Comparison of ENCODE assay signal across 12 cellular contexts in the genomic region with DNA sequence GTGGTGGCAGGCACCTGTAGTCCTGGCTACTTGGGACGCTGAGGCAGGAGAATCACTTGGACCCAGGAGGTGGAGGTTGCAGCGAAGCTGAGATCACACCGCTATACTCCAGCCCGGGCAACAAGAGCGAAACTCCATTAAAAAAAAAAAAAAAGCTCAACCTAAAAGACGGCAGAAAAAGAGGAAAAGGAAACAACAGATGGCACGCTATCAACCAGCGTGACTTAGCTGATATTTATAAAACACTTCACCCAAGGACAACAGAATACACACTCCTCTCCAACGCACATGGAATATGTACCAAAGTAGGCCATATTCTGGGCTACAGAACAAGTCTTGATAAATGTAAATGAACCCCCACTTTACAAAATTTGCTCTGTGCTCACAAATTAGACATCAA. TPM values are rescaled to one million over a fixed set of nuclear protein-coding genes. Genes with fewer than 3 reads are reported as not detected.
A peak's percentile ranks its signal among the peaks of the same experiment; 100 is the strongest.
DNase-seq lines count a peak whose midpoint lies in the region; ATAC-seq and TF ChIP-seq lines count a peak whose summit lies in the region.
"Had no signal": no experiment of that assay in that cellular context is flagged by ENCODE, and none has a peak within 500 bp of the region (broad histone marks: within the 10 kb centered on the region; RNA-seq: fewer than 3 reads in every experiment).

No MANE protein-coding gene starts in this region.

- intact Hi-C loops in colonic mucosa (cut with DNase I): no loop called here

- no peak overlapping the region for H3K9ac ChIP-seq in BLaER1
- H3K9ac ChIP-seq in colonic mucosa (ENCODE audit: low read depth in 2 of 2, low read length in 2 of 2): no peak overlapping the region

- H3K4me1 ChIP-seq in BLaER1 (peaks cover 25% of the 10 kb centered on the region), colonic mucosa (peaks cover 2% of the 10 kb centered on the region)

- peaks cover 18% of the 10 kb centered on the region for H3K9me3 ChIP-seq in BLaER1
- no peaks in the 10 kb centered on the region for H3K9me3 ChIP-seq in colonic mucosa

- H3K4me1 Mint-ChIP-seq in stimulated activated naive B cell treated with anti-CD40 and anti-IgM and Interleukin-4, amounts not matched to agents 10 μg/mL and 1 μg/mL and 100 μg/mL, for 72 hours: peaks cover 7 to 8% of the 10 kb centered on the region in 2 donors
- H3K4me1 Mint-ChIP-seq in naive thymus-derived CD8-positive, alpha-beta T cell: peaks cover 0 to 4% (median 0%) of the 10 kb centered on the region in 4 donors

- peak overlapping the region; percentile 42 to 51 for H3K4me3 Mint-ChIP-seq in stimulated activated naive B cell treated with anti-CD40 and anti-IgM and Interleukin-4, amounts not matched to agents 10 μg/mL and 1 μg/mL and 100 μg/mL, for 72 hours
- no peak overlapping the region for H3K4me3 Mint-ChIP-seq in naive thymus-derived CD8-positive, alpha-beta T cell
- H3K4me3 Mint-ChIP-seq: CD8-positive, alpha-beta T cell; H9 had no signal

- peak overlapping the region; percentile 39 for H3K27ac Mint-ChIP-seq in stimulated activated naive B cell treated with anti-CD40 and anti-IgM and Interleukin-4, amounts not matched to agents 10 μg/mL and 1 μg/mL and 100 μg/mL, for 72 hours
- no peak overlapping the region for H3K27ac Mint-ChIP-seq in naive thymus-derived CD8-positive, alpha-beta T cell
- H3K27ac Mint-ChIP-seq: CD8-positive, alpha-beta T cell; H9 had no signal

- TF ChIP-seq CTCF in colonic mucosa (IDR thresholded peaks at IDR 0.05): no peak

- H3K36me3 ChIP-seq in BLaER1: no peaks in the 10 kb centered on the region
- no peaks in the 10 kb centered on the region for H3K36me3 ChIP-seq in colonic mucosa

- H3K4me3 ChIP-seq in BLaER1 (no peak overlapping the region), colonic mucosa (no peak overlapping the region)
- H3K4me3 ChIP-seq: K562 had no signal

- H4K20me1 ChIP-seq in BLaER1: no peaks in the 10 kb centered on the region

- H3K36me3 Mint-ChIP-seq in stimulated activated naive B cell treated with anti-CD40 and anti-IgM and Interleukin-4, amounts not matched to agents 10 μg/mL and 1 μg/mL and 100 μg/mL, for 72 hours: peaks cover 4 to 5% of the 10 kb centered on the region in 2 donors
- peaks cover 0 to 10% (median 0%) of the 10 kb centered on the region in 3 donors for H3K36me3 Mint-ChIP-seq in naive thymus-derived CD8-positive, alpha-beta T cell
- H3K36me3 Mint-ChIP-seq: CD8-positive, alpha-beta T cell had no signal

- no peaks in the 10 kb centered on the region for H3K27me3 Mint-ChIP-seq in stimulated activated naive B cell treated with anti-CD40 and anti-IgM and Interleukin-4, amounts not matched to agents 10 μg/mL and 1 μg/mL and 100 μg/mL, for 72 hours
- peaks cover 3 to 18% (median 17%) of the 10 kb centered on the region in 5 donors for H3K27me3 Mint-ChIP-seq in naive thymus-derived CD8-positive, alpha-beta T cell

- DNase-seq in DMS53 treated with DMSO at 0.1 percent for 48 hours (lab: John Stamatoyannopoulos, UW; ENCODE audit: unreplicated experiment) (peak; percentile 59), colonic mucosa (peak; percentile 13), Ammon's horn (ENCODE audit: low spot score) (no peak), SKM-1 (lab: John Stamatoyannopoulos, UW; ENCODE audit: unreplicated experiment) (no peak)
- no peak for DNase-seq in stimulated activated naive B cell treated with anti-CD40 and anti-IgM and Interleukin-4, amounts not matched to agents 10 μg/mL and 1 μg/mL and 100 μg/mL, for 72 hours
- DNase-seq in naive thymus-derived CD8-positive, alpha-beta T cell: no peak
- DNase-seq: Calu3; CD8-positive, alpha-beta T cell; H9; IMR-90 had no signal

- peak overlapping the region; percentile 60 for H3K27ac ChIP-seq in BLaER1
- H3K27ac ChIP-seq in colonic mucosa: no peak overlapping the region

- POLR2A ChIA-PET in naive thymus-derived CD8-positive, alpha-beta T cell (lab: Charles Lee): no interaction called here

- peaks cover 2 to 5% of the 10 kb centered on the region in 2 donors for H3K9me3 Mint-ChIP-seq in stimulated activated naive B cell treated with anti-CD40 and anti-IgM and Interleukin-4, amounts not matched to agents 10 μg/mL and 1 μg/mL and 100 μg/mL, for 72 hours
- H3K9me3 Mint-ChIP-seq in naive thymus-derived CD8-positive, alpha-beta T cell: peaks cover 0 to 20% (median 10%) of the 10 kb centered on the region in 9 donors

- H3K27me3 ChIP-seq in BLaER1 (no peaks in the 10 kb centered on the region), colonic mucosa (no peaks in the 10 kb centered on the region)

- peak overlapping the region; percentile 53 for H3K4me2 ChIP-seq in BLaER1

- peak in 1 of 2 donors; percentile 47 for ATAC-seq in stimulated activated naive B cell treated with anti-CD40 and anti-IgM and Interleukin-4, amounts not matched to agents 10 μg/mL and 1 μg/mL and 100 μg/mL, for 72 hours (replicated peaks)
- ATAC-seq in naive thymus-derived CD8-positive, alpha-beta T cell: no peak
- ATAC-seq: CD8-positive, alpha-beta T cell; K562 had no signal

RNA-seq across cellular contexts. Expression of a gene that starts 34.0 kb away (rescaled TPM):
- total RNA-seq in colonic mucosa: 100 to 1,000 TPM; 105 to 131 TPM
- total RNA-seq in naive thymus-derived CD8-positive, alpha-beta T cell: 1 to 10 TPM; 2.0 to 2.2 TPM
- under 1 TPM; 0.07 to 0.32 (median 0.18) TPM for polyA plus RNA-seq in naive thymus-derived CD8-positive, alpha-beta T cell

Comparison
In these comparisons a context has a peak if more than half of its experiments do, and no peak if none do; other contexts are left out.
1. DNase-seq: peak in DMS53 treated with DMSO at 0.1 percent for 48 hours (single experiment) and colonic mucosa (single experiment); none in stimulated activated naive B cell treated with anti-CD40 and anti-IgM and Interleukin-4, amounts not matched to agents 10 μg/mL and 1 μg/mL and 100 μg/mL, for 72 hours (single experiment), Ammon's horn (single experiment), naive thymus-derived CD8-positive, alpha-beta T cell (0 of 10) and SKM-1 (single experiment).
2. H3K4me3 Mint-ChIP-seq: peak in stimulated activated naive B cell treated with anti-CD40 and anti-IgM and Interleukin-4, amounts not matched to agents 10 μg/mL and 1 μg/mL and 100 μg/mL, for 72 hours (2 of 2); none in naive thymus-derived CD8-positive, alpha-beta T cell (0 of 10).
3. RNA of a gene that starts 34.0 kb away (total RNA-seq): 105 to 131 TPM in colonic mucosa; 2.0 to 2.2 TPM in naive thymus-derived CD8-positive, alpha-beta T cell; every median in the first group is over 10 times any median in the second.